ENCODE assay signal across 7 cellular contexts in genomic region chr11:28107331-28107725, GRCh38. TPM values are rescaled to one million over a fixed set of nuclear protein-coding genes. Genes with fewer than 3 reads are reported as not detected.
A peak's percentile ranks its signal among the peaks of the same experiment; 100 is the strongest.
DNase-seq lines count a peak whose midpoint lies in the region; ATAC-seq and TF ChIP-seq lines count a peak whose summit lies in the region.

No MANE protein-coding gene starts in this region.

- no TSS peak for BruUV-seq in PC-9 (replicated peaks; lab: Mats Ljungman, UMichigan)

- intact Hi-C loops in PC-9 (cut with micrococcal nuclease; ENCODE audit: unreplicated experiment) (loop anchor here (2.0 to 10.0 kb wide), 4 partner anchors 237 to 1227 kb away; partner anchors contain the start of gene BDNF), colonic mucosa (cut with DNase I) (no loop called here)

- no peaks in the 10 kb centered on the region for H3K9me2 ChIP-seq in PC-9 (ENCODE audit: insufficient read depth)

- no peaks in the 10 kb centered on the region for H4K20me1 ChIP-seq in PC-9 (ENCODE audit: insufficient read depth)

- H3K4me3 ChIP-seq in PC-9 (peak overlapping the region; percentile 93), colonic mucosa (peak overlapping the region; percentile 51), muscle layer of duodenum (ENCODE audit: low read depth in 1 of 2, low read length in 2 of 2) (peak overlapping the region; percentile 80 to 95)

- H3K27ac ChIP-seq in PC-9 (peak overlapping the region; percentile 60), colonic mucosa (peak overlapping the region; percentile 60), muscle layer of duodenum (ENCODE audit: low read length) (peak overlapping the region; percentile 91)

- peaks cover 91% of the 10 kb centered on the region for H3K79me2 ChIP-seq in PC-9 (ENCODE audit: low read depth)

- TF ChIP-seq CTCF in GM10248 (IDR thresholded peaks at IDR 0.05; ENCODE audit: control extremely low read depth, extremely low read depth, low read depth, missing control alignments) (no peak), PC-9 (conservative IDR thresholded peaks at IDR 0.05) (no peak), colonic mucosa (IDR thresholded peaks at IDR 0.05) (no peak)

- peaks cover 11% of the 10 kb centered on the region; the same call in 1 of the 2 replicates for H3F3A ChIP-seq in PC-9 (ENCODE audit: insufficient read depth, low read depth)

- H2AFZ ChIP-seq in PC-9 = peak overlapping the region; percentile 95

- DNase-seq in GM10248 (ENCODE audit: extremely low spot score) (peak; percentile 9), HCEC 1CT (peak; percentile 30), PC-9 (no peak), colonic mucosa (no peak), OCI-M2 (lab: John Stamatoyannopoulos, UW; ENCODE audit: unreplicated experiment) (no peak)

- CTCF ChIA-PET in GM10248 (lab: Yijun Ruan, JAX) = interaction anchor here (0.8 to 1.9 kb wide), 3 partner anchors 9 to 21 kb away, joined by 3 to 7 read pairs (median 6); no protein-coding TSS in a partner anchor
- CTCF ChIA-PET in PC-9 (lab: Charles Lee) = no interaction called here

- H3K36me3 ChIP-seq in PC-9 (ENCODE audit: low read depth) = no peaks in the 10 kb centered on the region
- no peaks in the 10 kb centered on the region for H3K36me3 ChIP-seq in colonic mucosa
- H3K36me3 ChIP-seq in muscle layer of duodenum (ENCODE audit: control insufficient read depth in 1 of 2, insufficient read depth in 2 of 2, low read length in 2 of 2) = peaks cover 0 to 16% of the 10 kb centered on the region in 2 donors

- POLR2A ChIA-PET in GM10248 (lab: Yijun Ruan, JAX) (no interaction called here), PC-9 (lab: Charles Lee; ENCODE audit: unreplicated experiment) (no interaction called here)

- H3K4me1 ChIP-seq in PC-9 (replicated peaks; ENCODE audit: insufficient read depth) (peaks cover 48% of the 10 kb centered on the region), colonic mucosa (no peaks in the 10 kb centered on the region), muscle layer of duodenum (ENCODE audit: control insufficient read depth in 1 of 2, insufficient read depth in 2 of 2, low read length in 2 of 2) (peaks cover 13 to 38% of the 10 kb centered on the region in 2 donors)

- peak overlapping the region; percentile 88 for H3K4me2 ChIP-seq in PC-9

- H3K27me3 ChIP-seq in PC-9 (ENCODE audit: insufficient read depth, low read depth) (no peaks in the 10 kb centered on the region), colonic mucosa (no peaks in the 10 kb centered on the region), muscle layer of duodenum (ENCODE audit: low read depth, low read length) (no peaks in the 10 kb centered on the region)

- peak overlapping the region; percentile 57 to 89 for H3K9ac ChIP-seq in colonic mucosa (ENCODE audit: low read depth in 2 of 2, low read length in 2 of 2)

- H3K9me3 ChIP-seq in PC-9 (ENCODE audit: insufficient read depth, low read depth) = no peaks in the 10 kb centered on the region
- no peaks in the 10 kb centered on the region for H3K9me3 ChIP-seq in colonic mucosa
- no peaks in the 10 kb centered on the region for H3K9me3 ChIP-seq in muscle layer of duodenum (ENCODE audit: control insufficient read depth in 1 of 2, low read length in 2 of 2)

- ATAC-seq in HG03521 (IDR thresholded peaks at IDR 0.05; ENCODE audit: unreplicated experiment) = no peak

RNA-seq across cellular contexts. Expression of gene KIF18A, which starts 0.6 kb away (rescaled TPM):
- total RNA-seq in PC-9 (2021) (22.9 and 31.1 TPM in 2 replicates), colonic mucosa (10 to 100 TPM in 1 of 2 donors, 1 to 10 TPM in 1; 4.1 to 10.2 TPM)

RNA-seq across cellular contexts. Expression of gene METTL15, which starts 0.9 kb away (rescaled TPM):
- 17.9 and 19.9 TPM in 2 replicates for total RNA-seq in PC-9 (2021)
- 10 to 100 TPM; 16.5 to 22.1 TPM for total RNA-seq in colonic mucosa

Comparison
In these comparisons a context has a peak if more than half of its experiments do, and no peak if none do; other contexts are left out.
1. DNase-seq: peak in GM10248 (single experiment) and HCEC 1CT (single experiment); none in PC-9 (0 of 2), colonic mucosa (single experiment) and OCI-M2 (single experiment).
2. Peak in every context shown above with its lines, with median percentiles within 50 percentile points of each other: H3K27ac ChIP-seq and H3K4me3 ChIP-seq.